In the genomic region with DNA sequence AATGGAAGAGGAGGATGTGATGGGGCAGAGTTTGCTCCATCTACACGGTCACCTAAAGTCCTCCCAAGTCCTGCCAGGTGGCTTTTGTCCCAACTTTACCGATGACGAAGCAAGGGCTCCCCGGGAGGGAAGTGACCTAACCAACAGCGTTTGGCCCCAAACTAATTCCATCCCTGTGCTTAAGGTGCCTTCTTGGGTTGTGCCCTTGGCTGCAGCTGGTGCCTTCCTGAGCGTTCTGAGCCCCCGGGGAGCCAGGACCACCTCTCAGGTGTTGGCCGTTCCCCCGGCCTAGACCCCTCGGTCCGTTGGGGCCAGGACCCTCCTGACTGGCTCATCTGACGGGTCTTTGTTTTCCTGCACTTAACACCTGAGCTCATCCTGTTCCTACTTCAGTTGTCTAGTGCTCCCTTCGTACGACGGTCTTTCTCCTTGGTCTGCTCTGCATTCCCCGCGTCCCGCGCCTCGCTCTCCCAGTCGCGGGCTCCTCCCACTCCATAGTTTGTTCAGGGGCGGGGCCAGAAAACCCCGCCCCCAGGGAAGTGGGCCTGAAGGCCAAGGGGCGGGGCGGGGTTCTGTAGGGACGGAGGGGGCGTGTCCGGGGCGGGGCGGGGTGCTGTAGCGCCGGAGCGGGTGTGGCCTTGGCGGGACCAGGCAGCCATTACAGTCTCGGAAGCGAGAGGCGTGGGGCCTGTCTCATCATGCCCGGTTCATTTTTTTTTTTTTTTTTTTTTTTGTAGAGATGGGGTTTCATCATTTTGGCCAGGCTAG, we compare ENCODE assay signal across 1 cellular context.
TF ChIP-seq lines count a peak whose summit lies in the region.

No MANE protein-coding gene starts in this region.

TF ChIP-seq in H1, 55 proteins besides CTCF, POLR2A, EP300 and RAD21:
- TF ChIP-seq TEAD4 (IDR thresholded peaks at IDR 0.05; ENCODE audit: low read depth, low read length) (peak; percentile 38; the same call in 1 of the 2 replicates), TAF7 (optimal IDR thresholded peaks at IDR 0.05; ENCODE audit: borderline replicate concordance, low read depth, low read length) (peak; percentile 81), SP1 (IDR thresholded peaks at IDR 0.05; ENCODE audit: low read depth, low read length) (peak; percentile 42; the same call in 1 of the 2 replicates), CREB1 (IDR thresholded peaks at IDR 0.05) (no peak), YY1 (IDR thresholded peaks at IDR 0.05; ENCODE audit: low read depth, low read length) (peak; percentile 85), SP2 (IDR thresholded peaks at IDR 0.05; ENCODE audit: low read length) (no peak), POLR2AphosphoS5 (IDR thresholded peaks at IDR 0.05; ENCODE audit: low read depth, low read length) (peak; percentile 93), TBP (IDR thresholded peaks at IDR 0.05; ENCODE audit: low read depth, low read length) (peak; percentile 81), BRCA1 (IDR thresholded peaks at IDR 0.05; ENCODE audit: low read depth, low read length) (no peak), EGR1 (IDR thresholded peaks at IDR 0.05; ENCODE audit: borderline replicate concordance, low read depth, low read length) (no peak), CHD1 (IDR thresholded peaks at IDR 0.05; ENCODE audit: low read depth, low read length) (peak; percentile 64; the same call in 1 of the 2 replicates), SP4 (IDR thresholded peaks at IDR 0.05; ENCODE audit: low read length) (0 out of 2 replicates have a peak, but pooled peaks have one; percentile 51), PHF8 (conservative IDR thresholded peaks at IDR 0.05; ENCODE audit: low read depth, low read length) (peak; percentile 47; the same call in 1 of the 2 replicates), ZNF274 (IDR thresholded peaks at IDR 0.05; ENCODE audit: borderline replicate concordance, extremely low read depth, low read length) (no peak), GTF2F1 (IDR thresholded peaks at IDR 0.05; ENCODE audit: borderline replicate concordance, low read depth, low read length) (no peak), CHD2 (IDR thresholded peaks at IDR 0.05; ENCODE audit: low read length) (no peak), TAF1 (IDR thresholded peaks at IDR 0.05; ENCODE audit: low read depth, low read length) (peak; percentile 89)
- TF ChIP-seq, protein P1, sequence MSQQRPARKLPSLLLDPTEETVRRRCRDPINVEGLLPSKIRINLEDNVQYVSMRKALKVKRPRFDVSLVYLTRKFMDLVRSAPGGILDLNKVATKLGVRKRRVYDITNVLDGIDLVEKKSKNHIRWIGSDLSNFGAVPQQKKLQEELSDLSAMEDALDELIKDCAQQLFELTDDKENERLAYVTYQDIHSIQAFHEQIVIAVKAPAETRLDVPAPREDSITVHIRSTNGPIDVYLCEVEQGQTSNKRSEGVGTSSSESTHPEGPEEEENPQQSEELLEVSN (IDR thresholded peaks at IDR 0.05), result no peak; the same call in 1 of the 2 replicates
